ENCODE assay signal across 1 cellular context in the genomic region with DNA sequence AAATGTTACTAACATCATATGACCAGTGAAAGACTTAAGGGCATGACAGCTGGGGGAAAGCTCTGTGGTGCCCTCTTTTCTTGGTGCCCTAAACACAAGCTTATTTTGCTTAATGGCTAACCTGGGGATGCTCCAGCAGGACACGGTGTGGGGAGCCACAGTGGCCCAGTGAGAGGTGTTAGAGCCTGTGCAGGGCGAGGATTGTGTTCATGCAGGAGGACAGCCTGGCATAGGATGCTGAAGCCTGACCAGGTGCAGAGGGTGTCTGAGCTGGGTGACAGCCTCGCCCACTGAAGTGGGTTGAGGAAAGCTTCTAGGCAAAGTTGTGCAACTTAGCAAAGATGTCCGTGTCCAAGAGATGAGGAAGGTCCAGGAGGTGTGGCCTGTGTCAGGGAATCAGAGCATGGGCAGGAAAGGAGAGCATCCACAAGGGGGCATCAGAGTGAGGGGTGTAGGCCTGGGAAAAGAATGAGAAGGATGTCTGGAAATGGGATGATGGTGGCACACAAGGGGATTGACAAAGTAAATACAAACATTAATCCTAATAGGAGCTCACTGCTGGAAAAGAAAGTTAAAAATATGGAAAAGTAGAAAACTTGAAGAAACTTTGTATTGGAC.
TF ChIP-seq lines count a peak whose summit lies in the region.

No MANE protein-coding gene starts in this region.

TF ChIP-seq in HepG2, 621 proteins besides CTCF, POLR2A, EP300 and RAD21 (continued from another document and continues in another):
- TF ChIP-seq, protein P1, sequence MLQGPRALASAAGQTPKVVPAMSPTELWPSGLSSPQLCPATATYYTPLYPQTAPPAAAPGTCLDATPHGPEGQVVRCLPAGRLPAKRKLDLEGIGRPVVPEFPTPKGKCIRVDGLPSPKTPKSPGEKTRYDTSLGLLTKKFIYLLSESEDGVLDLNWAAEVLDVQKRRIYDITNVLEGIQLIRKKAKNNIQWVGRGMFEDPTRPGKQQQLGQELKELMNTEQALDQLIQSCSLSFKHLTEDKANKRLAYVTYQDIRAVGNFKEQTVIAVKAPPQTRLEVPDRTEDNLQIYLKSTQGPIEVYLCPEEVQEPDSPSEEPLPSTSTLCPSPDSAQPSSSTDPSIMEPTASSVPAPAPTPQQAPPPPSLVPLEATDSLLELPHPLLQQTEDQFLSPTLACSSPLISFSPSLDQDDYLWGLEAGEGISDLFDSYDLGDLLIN (CRISPR knock-in tag; IDR thresholded peaks at IDR 0.05; ENCODE audit: borderline replicate concordance) = no peak
- TF ChIP-seq TMF1 (CRISPR knock-in tag; IDR thresholded peaks at IDR 0.05; ENCODE audit: low read depth) (no peak), IRX3 (CRISPR knock-in tag; IDR thresholded peaks at IDR 0.05; ENCODE audit: borderline replicate concordance, low read depth) (no peak), DR1 (CRISPR knock-in tag; IDR thresholded peaks at IDR 0.05) (no peak), SMAD3 (CRISPR knock-in tag; IDR thresholded peaks at IDR 0.05) (0 out of 2 replicates have a peak, but pooled peaks have one; percentile 46), FLYWCH1 (CRISPR knock-in tag; IDR thresholded peaks at IDR 0.05) (no peak), ZC3H4 (CRISPR knock-in tag; IDR thresholded peaks at IDR 0.05; ENCODE audit: borderline replicate concordance) (no peak), ZNF343 (CRISPR knock-in tag; IDR thresholded peaks at IDR 0.05) (no peak), NFKBIZ (CRISPR knock-in tag; IDR thresholded peaks at IDR 0.05) (no peak), ZNF331 (CRISPR knock-in tag; IDR thresholded peaks at IDR 0.05) (0 out of 2 replicates have a peak, but pooled peaks have one; percentile 42), HOXA3 (CRISPR knock-in tag; IDR thresholded peaks at IDR 0.05) (no peak), ZNF577 (CRISPR knock-in tag; IDR thresholded peaks at IDR 0.05; ENCODE audit: borderline replicate concordance, low read depth) (no peak), SMC3 (IDR thresholded peaks at IDR 0.05; ENCODE audit: low read length) (peak; percentile 98), WIZ (CRISPR knock-in tag; IDR thresholded peaks at IDR 0.05) (no peak), ZKSCAN8 (CRISPR knock-in tag; IDR thresholded peaks at IDR 0.05; ENCODE audit: borderline replicate concordance) (no peak), KDM5B (CRISPR knock-in tag; IDR thresholded peaks at IDR 0.05; ENCODE audit: borderline replicate concordance) (no peak), NR2C2 (CRISPR knock-in tag; IDR thresholded peaks at IDR 0.05; ENCODE audit: borderline replicate concordance) (no peak), ZNF558 (CRISPR knock-in tag; IDR thresholded peaks at IDR 0.05; ENCODE audit: borderline replicate concordance) (no peak), REPIN1 (CRISPR knock-in tag; IDR thresholded peaks at IDR 0.05; ENCODE audit: borderline replicate concordance, low read depth) (peak; percentile 48; the same call in 1 of the 2 replicates), SOX13 (IDR thresholded peaks at IDR 0.05) (no peak), SOX13 (CRISPR knock-in tag; conservative IDR thresholded peaks at IDR 0.05 in 1 of 2, IDR thresholded peaks at IDR 0.05 in 1 of 2) (no peak), YY1 (IDR thresholded peaks at IDR 0.05; ENCODE audit: insufficient read depth, insufficient replicate concordance, low read depth, low read length) (peak; percentile 11), TEAD2 (CRISPR knock-in tag; IDR thresholded peaks at IDR 0.05) (no peak), ZNF549 (CRISPR knock-in tag; IDR thresholded peaks at IDR 0.05) (no peak), ZNF274 (CRISPR knock-in tag; IDR thresholded peaks at IDR 0.05) (no peak), MIXL1 (CRISPR knock-in tag; IDR thresholded peaks at IDR 0.05) (0 out of 2 replicates have a peak, but pooled peaks have one; percentile 24), FOXA1 (IDR thresholded peaks at IDR 0.05) (no peak), FOXA1 (CRISPR knock-in tag; IDR thresholded peaks at IDR 0.05) (0 out of 2 replicates have a peak, but pooled peaks have one; percentile 11), HNRNPUL1 (IDR thresholded peaks at IDR 0.05; ENCODE audit: low read depth, low read length) (no peak), TBL1XR1 (IDR thresholded peaks at IDR 0.05; ENCODE audit: borderline replicate concordance, low read length, partially characterized antibody) (no peak), KDM4B (CRISPR knock-in tag; IDR thresholded peaks at IDR 0.05) (no peak), NR2F6 (IDR thresholded peaks at IDR 0.05) (no peak), NR2F6 (CRISPR knock-in tag; IDR thresholded peaks at IDR 0.05) (0 out of 2 replicates have a peak, but pooled peaks have one; percentile 18), HMG20B (CRISPR knock-in tag; conservative IDR thresholded peaks at IDR 0.05) (no peak), NFAT5 (CRISPR knock-in tag; IDR thresholded peaks at IDR 0.05) (no peak), ZNF768 (CRISPR knock-in tag; IDR thresholded peaks at IDR 0.05) (no peak), ZNF841 (CRISPR knock-in tag; IDR thresholded peaks at IDR 0.05; ENCODE audit: borderline replicate concordance) (no peak), CHD2 (IDR thresholded peaks at IDR 0.05; ENCODE audit: low read depth, low read length) (no peak), ZNF33A (CRISPR knock-in tag; IDR thresholded peaks at IDR 0.05; ENCODE audit: borderline replicate concordance) (no peak), BRCA1 (CRISPR knock-in tag; IDR thresholded peaks at IDR 0.05) (no peak), DMAP1 (CRISPR knock-in tag; IDR thresholded peaks at IDR 0.05) (no peak), MED1 (CRISPR knock-in tag; IDR thresholded peaks at IDR 0.05) (no peak; the same call in 1 of the 2 replicates), ZSCAN20 (CRISPR knock-in tag; IDR thresholded peaks at IDR 0.05; ENCODE audit: borderline replicate concordance) (no peak), ZNF790 (CRISPR knock-in tag; IDR thresholded peaks at IDR 0.05; ENCODE audit: borderline replicate concordance) (no peak), ATRX (CRISPR knock-in tag; IDR thresholded peaks at IDR 0.05; ENCODE audit: borderline replicate concordance) (no peak), ELK4 (CRISPR knock-in tag; IDR thresholded peaks at IDR 0.05; ENCODE audit: borderline replicate concordance) (no peak), ZNF703 (CRISPR knock-in tag; IDR thresholded peaks at IDR 0.05; ENCODE audit: borderline replicate concordance) (no peak), AKAP8 (CRISPR knock-in tag; IDR thresholded peaks at IDR 0.05) (no peak), SP2 (CRISPR knock-in tag; IDR thresholded peaks at IDR 0.05) (0 out of 2 replicates have a peak, but pooled peaks have one; percentile 15), ZNF569 (CRISPR knock-in tag; IDR thresholded peaks at IDR 0.05; ENCODE audit: borderline replicate concordance) (no peak), ASH2L (IDR thresholded peaks at IDR 0.05; ENCODE audit: insufficient read length, low read depth, low read length) (no peak), ZNF850 (CRISPR knock-in tag; conservative IDR thresholded peaks at IDR 0.05) (no peak), MIER2 (CRISPR knock-in tag; IDR thresholded peaks at IDR 0.05) (peak; percentile 25; the same call in 1 of the 2 replicates), ZNF224 (CRISPR knock-in tag; IDR thresholded peaks at IDR 0.05) (no peak)
- TF ChIP-seq, protein P2, sequence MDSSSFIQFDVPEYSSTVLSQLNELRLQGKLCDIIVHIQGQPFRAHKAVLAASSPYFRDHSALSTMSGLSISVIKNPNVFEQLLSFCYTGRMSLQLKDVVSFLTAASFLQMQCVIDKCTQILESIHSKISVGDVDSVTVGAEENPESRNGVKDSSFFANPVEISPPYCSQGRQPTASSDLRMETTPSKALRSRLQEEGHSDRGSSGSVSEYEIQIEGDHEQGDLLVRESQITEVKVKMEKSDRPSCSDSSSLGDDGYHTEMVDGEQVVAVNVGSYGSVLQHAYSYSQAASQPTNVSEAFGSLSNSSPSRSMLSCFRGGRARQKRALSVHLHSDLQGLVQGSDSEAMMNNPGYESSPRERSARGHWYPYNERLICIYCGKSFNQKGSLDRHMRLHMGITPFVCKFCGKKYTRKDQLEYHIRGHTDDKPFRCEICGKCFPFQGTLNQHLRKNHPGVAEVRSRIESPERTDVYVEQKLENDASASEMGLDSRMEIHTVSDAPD (CRISPR knock-in tag; IDR thresholded peaks at IDR 0.05) = no peak
- TF ChIP-seq, protein P3, sequence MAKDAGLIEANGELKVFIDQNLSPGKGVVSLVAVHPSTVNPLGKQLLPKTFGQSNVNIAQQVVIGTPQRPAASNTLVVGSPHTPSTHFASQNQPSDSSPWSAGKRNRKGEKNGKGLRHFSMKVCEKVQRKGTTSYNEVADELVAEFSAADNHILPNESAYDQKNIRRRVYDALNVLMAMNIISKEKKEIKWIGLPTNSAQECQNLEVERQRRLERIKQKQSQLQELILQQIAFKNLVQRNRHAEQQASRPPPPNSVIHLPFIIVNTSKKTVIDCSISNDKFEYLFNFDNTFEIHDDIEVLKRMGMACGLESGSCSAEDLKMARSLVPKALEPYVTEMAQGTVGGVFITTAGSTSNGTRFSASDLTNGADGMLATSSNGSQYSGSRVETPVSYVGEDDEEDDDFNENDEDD (CRISPR knock-in tag; IDR thresholded peaks at IDR 0.05; ENCODE audit: borderline replicate concordance) = no peak
- TF ChIP-seq, protein P4, sequence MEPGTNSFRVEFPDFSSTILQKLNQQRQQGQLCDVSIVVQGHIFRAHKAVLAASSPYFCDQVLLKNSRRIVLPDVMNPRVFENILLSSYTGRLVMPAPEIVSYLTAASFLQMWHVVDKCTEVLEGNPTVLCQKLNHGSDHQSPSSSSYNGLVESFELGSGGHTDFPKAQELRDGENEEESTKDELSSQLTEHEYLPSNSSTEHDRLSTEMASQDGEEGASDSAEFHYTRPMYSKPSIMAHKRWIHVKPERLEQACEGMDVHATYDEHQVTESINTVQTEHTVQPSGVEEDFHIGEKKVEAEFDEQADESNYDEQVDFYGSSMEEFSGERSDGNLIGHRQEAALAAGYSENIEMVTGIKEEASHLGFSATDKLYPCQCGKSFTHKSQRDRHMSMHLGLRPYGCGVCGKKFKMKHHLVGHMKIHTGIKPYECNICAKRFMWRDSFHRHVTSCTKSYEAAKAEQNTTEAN (CRISPR knock-in tag; conservative IDR thresholded peaks at IDR 0.05) = no peak
- TF ChIP-seq, protein P5, sequence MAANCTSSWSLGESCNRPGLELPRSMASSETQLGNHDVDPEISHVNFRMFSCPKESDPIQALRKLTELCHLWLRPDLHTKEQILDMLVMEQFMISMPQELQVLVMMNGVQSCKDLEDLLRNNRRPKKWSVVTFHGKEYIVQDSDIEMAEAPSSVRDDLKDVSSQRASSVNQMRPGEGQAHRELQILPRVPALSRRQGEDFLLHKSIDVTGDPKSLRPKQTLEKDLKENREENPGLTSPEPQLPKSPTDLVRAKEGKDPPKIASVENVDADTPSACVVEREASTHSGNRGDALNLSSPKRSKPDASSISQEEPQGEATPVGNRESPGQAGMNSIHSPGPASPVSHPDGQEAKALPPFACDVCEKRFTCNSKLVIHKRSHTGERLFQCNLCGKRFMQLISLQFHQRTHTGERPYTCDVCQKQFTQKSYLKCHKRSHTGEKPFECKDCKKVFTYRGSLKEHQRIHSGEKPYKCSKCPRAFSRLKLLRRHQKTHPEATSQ (CRISPR knock-in tag; IDR thresholded peaks at IDR 0.05; ENCODE audit: borderline replicate concordance) = no peak
- TF ChIP-seq, protein P6, sequence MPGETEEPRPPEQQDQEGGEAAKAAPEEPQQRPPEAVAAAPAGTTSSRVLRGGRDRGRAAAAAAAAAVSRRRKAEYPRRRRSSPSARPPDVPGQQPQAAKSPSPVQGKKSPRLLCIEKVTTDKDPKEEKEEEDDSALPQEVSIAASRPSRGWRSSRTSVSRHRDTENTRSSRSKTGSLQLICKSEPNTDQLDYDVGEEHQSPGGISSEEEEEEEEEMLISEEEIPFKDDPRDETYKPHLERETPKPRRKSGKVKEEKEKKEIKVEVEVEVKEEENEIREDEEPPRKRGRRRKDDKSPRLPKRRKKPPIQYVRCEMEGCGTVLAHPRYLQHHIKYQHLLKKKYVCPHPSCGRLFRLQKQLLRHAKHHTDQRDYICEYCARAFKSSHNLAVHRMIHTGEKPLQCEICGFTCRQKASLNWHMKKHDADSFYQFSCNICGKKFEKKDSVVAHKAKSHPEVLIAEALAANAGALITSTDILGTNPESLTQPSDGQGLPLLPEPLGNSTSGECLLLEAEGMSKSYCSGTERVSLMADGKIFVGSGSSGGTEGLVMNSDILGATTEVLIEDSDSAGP (CRISPR knock-in tag; IDR thresholded peaks at IDR 0.05; ENCODE audit: borderline replicate concordance) = 0 out of 2 replicates have a peak, but pooled peaks have one; percentile 17
